ENCODE assay signal across 8 cellular contexts in the genomic region with DNA sequence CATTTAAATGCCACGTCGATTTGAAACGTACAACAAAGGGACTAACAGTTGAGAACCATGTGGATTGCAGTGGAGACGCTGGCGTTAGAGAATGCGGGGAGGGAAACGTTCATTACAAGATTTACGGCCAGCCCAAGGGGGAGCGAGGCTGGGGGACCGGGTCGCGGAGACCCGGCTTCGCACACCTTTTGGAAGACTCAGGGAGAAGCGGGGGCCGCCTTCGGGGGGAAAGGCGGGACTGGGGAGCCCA. TPM values are rescaled to one million over a fixed set of nuclear protein-coding genes. Genes with fewer than 3 reads are reported as not detected.
DNase-seq lines count a peak whose midpoint lies in the region; ATAC-seq and TF ChIP-seq lines count a peak whose summit lies in the region.

No MANE protein-coding gene starts in this region.

- H3K4me1 ChIP-seq in ascending aorta, result peaks cover 2 to 5% of the 10 kb centered on the region in 2 donors

- intact Hi-C loops in ascending aorta (cut with DNase I), result loop anchor here (1.0 to 10.0 kb wide), 6 partner anchors 56 to 729 kb away; a partner anchor contains a TSS

- H3K9me3 ChIP-seq in ascending aorta, result no peaks in the 10 kb centered on the region

- no peaks in the 10 kb centered on the region for H3K27me3 ChIP-seq in ascending aorta

- H3K4me3 ChIP-seq in ascending aorta, result peak overlapping the region; percentile 79 to 88

- H3K27ac ChIP-seq in ascending aorta, result peak overlapping the region; percentile 96 to 98

- TF ChIP-seq CTCF in ascending aorta (IDR thresholded peaks at IDR 0.05) (no peak), GM20000 (IDR thresholded peaks at IDR 0.05; ENCODE audit: extremely low read depth, missing control alignments) (no peak)

- peak; percentile 13 for ATAC-seq in HG03571 (IDR thresholded peaks at IDR 0.05; ENCODE audit: unreplicated experiment)
- ATAC-seq in HG02759 (IDR thresholded peaks at IDR 0.05; ENCODE audit: unreplicated experiment), result no peak

- no peaks in the 10 kb centered on the region for H3K36me3 ChIP-seq in ascending aorta

- peak; percentile 68 for DNase-seq in D341Med (ENCODE audit: low spot score)
- no peak for DNase-seq in ascending aorta (ENCODE audit: low spot score in 2 of 2)
- DNase-seq in medulla oblongata (ENCODE audit: extremely low spot score), result peak; percentile 51
- no peak for DNase-seq in GM20000 (ENCODE audit: low spot score)
- no peak for DNase-seq in islet precursor cell
- DNase-seq in GM03348 (ENCODE audit: low spot score), result no peak

RNA-seq across cellular contexts. Expression of a gene that starts 20.8 kb away (rescaled TPM):
- not detected for total RNA-seq in ascending aorta

RNA-seq across cellular contexts. Expression of a gene that starts 48.8 kb away (rescaled TPM):
- total RNA-seq in ascending aorta, result not detected

Comparison
In these comparisons a context has a peak if more than half of its experiments do, and no peak if none do; other contexts are left out.
1. DNase-seq: peak in D341Med (single experiment) and medulla oblongata (single experiment); none in ascending aorta (0 of 2), GM20000 (single experiment), islet precursor cell (single experiment) and GM03348 (single experiment).